In the genomic region with DNA sequence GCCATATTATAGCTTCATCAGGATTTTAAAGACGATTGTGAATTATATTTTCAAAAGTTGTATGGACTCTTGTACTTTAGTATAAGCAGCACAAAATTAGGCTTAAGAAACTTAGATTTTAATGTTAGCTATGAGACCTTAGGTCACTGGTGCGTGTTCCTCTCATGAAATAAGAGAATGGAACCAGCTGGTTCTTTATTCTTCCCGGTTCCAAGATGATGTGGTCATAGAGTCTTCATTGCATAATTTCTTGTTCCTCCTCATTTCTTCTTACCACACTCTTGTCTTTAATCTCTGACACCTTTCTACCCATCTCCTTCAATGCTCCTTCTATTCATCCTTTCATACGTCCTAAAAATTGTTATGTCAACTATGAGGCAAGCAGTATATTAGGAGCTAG, we compare ENCODE assay signal across 23 cellular contexts.
"Had no signal": no experiment of that assay in that cellular context is flagged by ENCODE, and none has a peak within 500 bp of the region (broad histone marks: within the 10 kb centered on the region; RNA-seq: fewer than 3 reads in every experiment).

No MANE protein-coding gene starts in this region.

- H3K36me3 ChIP-seq: esophagus muscularis mucosa, gastrocnemius medialis, neutrophil, pancreas, sigmoid colon, stomach, thyroid gland, vagina had no signal

- H3K27me3 ChIP-seq: esophagus muscularis mucosa, gastrocnemius medialis, neutrophil, pancreas, sigmoid colon, stomach, thyroid gland, vagina had no signal

- H3K4me1 ChIP-seq: gastrocnemius medialis, pancreas, thyroid gland, vagina had no signal

- H3K9me3 ChIP-seq: esophagus muscularis mucosa, gastrocnemius medialis, neutrophil, pancreas, sigmoid colon, stomach, thyroid gland, vagina had no signal

- ATAC-seq: gastrocnemius medialis; left colon; natural killer cell treated with Interleukin-12 subunit alpha and Interleukin-12 subunit beta and Interleukin-15 and Interleukin-18, amount 100 ng/mL, for 72 hours; pancreas; stimulated activated effector memory CD8-positive, alpha-beta T cell treated with anti-CD3 and anti-CD28 coated beads, Interleukin-12 subunit alpha, Interleukin-12 subunit beta, amount 100 ng/mL, for 72 hours had no signal

- H3K27ac ChIP-seq: coronary artery, esophagus muscularis mucosa, gastrocnemius medialis, neutrophil, pancreas, sigmoid colon, stomach, thyroid gland, vagina had no signal

- H3K4me3 ChIP-seq: coronary artery, esophagus muscularis mucosa, gastrocnemius medialis, lung, pancreas, sigmoid colon, stomach, thyroid gland, vagina had no signal

- DNase-seq: dermis blood vessel endothelial cell; effector memory CD4-positive, alpha-beta T cell; gastrocnemius medialis; hypothalamus; immature natural killer cell; islet precursor cell; left colon; pancreas; retina; sigmoid colon; stimulated activated CD4-positive, alpha-beta T cell treated with anti-CD3 and anti-CD28 coated beads, Interleukin-2, amount 100 ng/mL, for 24 hours; stimulated activated CD4-positive, alpha-beta T cell treated with anti-CD3 and anti-CD28 coated beads, Interleukin-4, amount 100 ng/mL, for 24 hours; stimulated activated naive CD4-positive, alpha-beta T cell treated with Interleukin-2 at 50 U/mL for 16 hours; stomach; trophoblast cell had no signal
